Comparison of ENCODE assay signal across 6 cellular contexts in the genomic region with DNA sequence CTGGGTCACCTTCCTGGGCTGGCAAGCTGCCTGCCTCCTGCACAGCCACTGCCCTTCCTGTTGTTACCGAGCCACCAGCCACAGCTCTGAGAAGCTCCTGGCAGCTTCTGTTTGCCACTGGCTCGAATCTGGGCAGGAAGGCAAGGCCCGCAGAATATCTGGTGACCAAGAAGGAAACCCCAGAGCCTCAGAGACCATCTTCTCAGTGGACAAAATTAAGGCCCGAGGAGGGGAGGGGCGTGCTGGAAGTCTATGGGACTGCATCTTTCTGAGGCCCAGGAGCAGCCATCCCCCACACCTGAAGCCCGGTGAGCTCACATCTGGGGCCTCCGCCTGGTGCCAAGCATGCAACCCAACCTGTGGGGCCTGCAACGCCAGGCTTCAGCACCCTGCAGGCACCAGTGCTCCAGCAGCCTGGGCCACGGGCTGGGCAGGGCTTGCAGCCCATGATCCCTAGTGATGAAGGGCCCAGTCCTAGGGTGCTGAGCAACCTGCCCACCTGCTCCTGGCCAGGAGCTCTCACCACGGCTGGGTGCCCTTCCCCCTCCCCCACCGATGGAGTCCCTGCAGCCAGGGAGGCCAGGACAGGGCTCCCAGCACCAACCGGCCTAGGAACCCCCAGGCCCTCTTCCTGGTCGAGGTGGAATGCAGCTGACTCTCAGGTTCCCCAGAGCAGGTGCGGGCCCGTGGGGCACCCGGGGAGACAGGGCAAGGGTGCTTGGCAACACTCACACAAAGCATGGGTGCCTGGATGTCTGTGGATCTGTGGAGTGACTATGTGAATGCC. TPM values are rescaled to one million over a fixed set of nuclear protein-coding genes. Genes with fewer than 3 reads are reported as not detected.
DNase-seq lines count a peak whose midpoint lies in the region; ATAC-seq and TF ChIP-seq lines count a peak whose summit lies in the region.

No MANE protein-coding gene starts in this region.

- H3K9ac ChIP-seq in mesenchymal stem cell (ENCODE audit: low read length), result peak overlapping the region; percentile 93

- H2BK5ac ChIP-seq in mesenchymal stem cell (ENCODE audit: low read depth, low read length, poor library complexity, severe bottlenecking), result no peak overlapping the region

- peak overlapping the region; percentile 75 to 86 for H3K18ac ChIP-seq in mesenchymal stem cell (ENCODE audit: low read depth in 1 of 2, low read length in 2 of 2)

- peak overlapping the region; percentile 84 for H3K4me3 Mint-ChIP-seq in Calu3 (ENCODE audit: low read depth, unreplicated experiment)
- peak overlapping the region; percentile 69 for H3K4me3 Mint-ChIP-seq in activated T-helper 17 cell treated with anti-CD3 and anti-CD28 coated beads, Interleukin-2, amount 50 U/mL, for 72 hours

- H3K4me3 ChIP-seq in mesenchymal stem cell (ENCODE audit: insufficient read depth in 1 of 2, low read depth in 1 of 2, low read length in 2 of 2), result peak overlapping the region; percentile 84 to 88

- DNase-seq in Calu3 (no peak), mesenchymal stem cell (peak; percentile 17), MV-4-11 (lab: John Stamatoyannopoulos, UW) (no peak)
- DNase-seq in stimulated activated CD4-positive, alpha-beta T cell treated with anti-CD3 and anti-CD28 coated beads, Interleukin-4, amount 100 ng/mL, for 1 hour, result no peak

- no TSS peak for BruUV-seq in Calu3 (replicated peaks; lab: Mats Ljungman, UMichigan)

- no peak overlapping the region for H3K14ac ChIP-seq in mesenchymal stem cell (ENCODE audit: low read length in 2 of 2)

- H3K27ac Mint-ChIP-seq in Calu3 (ENCODE audit: unreplicated experiment), result peak overlapping the region; percentile 42
- peak overlapping the region; percentile 59 for H3K27ac Mint-ChIP-seq in activated T-helper 17 cell treated with anti-CD3 and anti-CD28 coated beads, Interleukin-2, amount 50 U/mL, for 72 hours

- peaks cover 13% of the 10 kb centered on the region for H3K79me1 ChIP-seq in mesenchymal stem cell (replicated peaks; ENCODE audit: low read length, poor library complexity, severe bottlenecking)

- H3K27me3 ChIP-seq in mesenchymal stem cell (ENCODE audit: control insufficient read depth in 1 of 2, insufficient read depth in 1 of 2, low read length in 2 of 2), result no peaks in the 10 kb centered on the region

- H3K9me3 ChIP-seq in mesenchymal stem cell (ENCODE audit: control insufficient read depth, low read length), result no peaks in the 10 kb centered on the region

- H3K27me3 Mint-ChIP-seq in Calu3 (ENCODE audit: unreplicated experiment), result no peaks in the 10 kb centered on the region
- H3K27me3 Mint-ChIP-seq in activated T-helper 17 cell treated with anti-CD3 and anti-CD28 coated beads, Interleukin-2, amount 50 U/mL, for 72 hours, result no peaks in the 10 kb centered on the region

- no peak for TF ChIP-seq CTCF in Calu3 (IDR thresholded peaks at IDR 0.05; ENCODE audit: unreplicated experiment)

- H3K23ac ChIP-seq in mesenchymal stem cell (ENCODE audit: low read length in 2 of 2), result peak overlapping the region in 1 of 2 experiments; percentile 46

- H4K91ac ChIP-seq in mesenchymal stem cell (ENCODE audit: low read length), result peak overlapping the region; percentile 83

- no peak overlapping the region for H2AFZ ChIP-seq in mesenchymal stem cell (ENCODE audit: low read depth, low read length)

- WGBS in mesenchymal stem cell, result 79% methylated on average over 16 of the region's 16 CpGs

- H3K4me2 ChIP-seq in mesenchymal stem cell (ENCODE audit: low read length, poor library complexity, severe bottlenecking), result peak overlapping the region; percentile 81

- H3K36me3 ChIP-seq in mesenchymal stem cell (ENCODE audit: control insufficient read depth in 1 of 2, insufficient read depth in 2 of 2, low read depth in 1 of 2, low read length in 2 of 2), result peaks cover 12 to 69% of the 10 kb centered on the region in 2 experiments

- H2AK5ac ChIP-seq in mesenchymal stem cell (ENCODE audit: low read length, severe bottlenecking), result no peak overlapping the region

- H3K4ac ChIP-seq in mesenchymal stem cell (ENCODE audit: low read depth in 1 of 2, low read length in 2 of 2), result peak overlapping the region; percentile 60 to 75

- peaks cover 58% of the 10 kb centered on the region for H3K4me1 ChIP-seq in mesenchymal stem cell (ENCODE audit: control insufficient read depth, insufficient read depth, low read depth, low read length)

- no peak overlapping the region for H2BK15ac ChIP-seq in mesenchymal stem cell (ENCODE audit: low read depth, poor library complexity, severe bottlenecking)

- intact Hi-C loops in Calu3 (cut with micrococcal nuclease; ENCODE audit: unreplicated experiment), result no loop called here

- peaks cover 81% of the 10 kb centered on the region for H3K36me3 Mint-ChIP-seq in Calu3 (ENCODE audit: insufficient read depth, unreplicated experiment)
- peaks cover 6% of the 10 kb centered on the region for H3K36me3 Mint-ChIP-seq in activated T-helper 17 cell treated with anti-CD3 and anti-CD28 coated beads, Interleukin-2, amount 50 U/mL, for 72 hours (ENCODE audit: low read depth)

- peak overlapping the region; percentile 27 for H3K27ac ChIP-seq in mesenchymal stem cell (ENCODE audit: low read length, poor library complexity, severe bottlenecking)

- no peak overlapping the region for H2BK120ac ChIP-seq in mesenchymal stem cell (ENCODE audit: low read depth, low read length)

- CTCF ChIA-PET in Calu3 (lab: Charles Lee), result no interaction called here

- H3K4me1 Mint-ChIP-seq in Calu3 (ENCODE audit: low read depth, unreplicated experiment), result peaks cover 19% of the 10 kb centered on the region
- H3K4me1 Mint-ChIP-seq in activated T-helper 17 cell treated with anti-CD3 and anti-CD28 coated beads, Interleukin-2, amount 50 U/mL, for 72 hours, result peaks cover 13% of the 10 kb centered on the region

- no peaks in the 10 kb centered on the region for H3K9me3 Mint-ChIP-seq in Calu3 (ENCODE audit: low read depth, unreplicated experiment)
- no peaks in the 10 kb centered on the region for H3K9me3 Mint-ChIP-seq in activated T-helper 17 cell treated with anti-CD3 and anti-CD28 coated beads, Interleukin-2, amount 50 U/mL, for 72 hours

- ATAC-seq in activated T-helper 17 cell treated with anti-CD3 and anti-CD28 coated beads, Interleukin-2, amount 50 U/mL, for 72 hours (replicated peaks), result no peak
- ATAC-seq in GM21825 (IDR thresholded peaks at IDR 0.05; ENCODE audit: unreplicated experiment), result no peak

- peak overlapping the region in 1 of 2 experiments; percentile 29 for H2BK12ac ChIP-seq in mesenchymal stem cell (ENCODE audit: low read length in 2 of 2)

- H4K8ac ChIP-seq in mesenchymal stem cell (ENCODE audit: low read length), result peak overlapping the region; percentile 92

RNA-seq across cellular contexts. Expression of a gene that starts 0.9 kb away (rescaled TPM):
- total RNA-seq in Calu3 (2022), result 20.1 and 23.7 TPM in 2 replicates
- total RNA-seq in activated T-helper 17 cell treated with anti-CD3 and anti-CD28 coated beads, Interleukin-2, amount 50 U/mL, for 72 hours, result 10 to 100 TPM; 16.8 to 22.3 TPM
- polyA plus RNA-seq in mesenchymal stem cell (2013, experiment 1 of 2), result 17.8 TPM
- polyA plus RNA-seq in mesenchymal stem cell (2013, experiment 2 of 2), result 17.7 TPM

RNA-seq across cellular contexts. Expression of a gene that starts 1.0 kb away (rescaled TPM):
- total RNA-seq in Calu3 (2022), result 110 and 117 TPM in 2 replicates
- 100 to 1,000 TPM; 122 to 125 TPM for total RNA-seq in activated T-helper 17 cell treated with anti-CD3 and anti-CD28 coated beads, Interleukin-2, amount 50 U/mL, for 72 hours
- 57.1 TPM for polyA plus RNA-seq in mesenchymal stem cell (2013, experiment 1 of 2)
- polyA plus RNA-seq in mesenchymal stem cell (2013, experiment 2 of 2), result 55.5 TPM

RNA-seq across cellular contexts. Expression of a gene that starts 5.6 kb away (rescaled TPM):
- 0.24 and 0.42 TPM in 2 replicates for total RNA-seq in Calu3 (2022)
- total RNA-seq in activated T-helper 17 cell treated with anti-CD3 and anti-CD28 coated beads, Interleukin-2, amount 50 U/mL, for 72 hours, result 1 to 10 TPM in 1 of 2 donors, under 1 TPM in 1; 0.71 to 1.1 TPM
- 0.04 TPM for polyA plus RNA-seq in mesenchymal stem cell (2013, experiment 1 of 2)
- 0.04 TPM for polyA plus RNA-seq in mesenchymal stem cell (2013, experiment 2 of 2)

RNA-seq across cellular contexts. Expression of a gene that starts 17.1 kb away (rescaled TPM):
- total RNA-seq in Calu3 (2022), result 22.7 and 24.7 TPM in 2 replicates
- 10 to 100 TPM; 15.9 to 24.0 TPM for total RNA-seq in activated T-helper 17 cell treated with anti-CD3 and anti-CD28 coated beads, Interleukin-2, amount 50 U/mL, for 72 hours
- polyA plus RNA-seq in mesenchymal stem cell (2013, experiment 1 of 2), result 17.7 TPM
- polyA plus RNA-seq in mesenchymal stem cell (2013, experiment 2 of 2), result 18.3 TPM

RNA-seq across cellular contexts. Expression of a gene that starts 17.8 kb away (rescaled TPM):
- 41.1 and 48.3 TPM in 2 replicates for total RNA-seq in Calu3 (2022)
- 10 to 100 TPM; 41.4 to 43.3 TPM for total RNA-seq in activated T-helper 17 cell treated with anti-CD3 and anti-CD28 coated beads, Interleukin-2, amount 50 U/mL, for 72 hours
- polyA plus RNA-seq in mesenchymal stem cell (2013, experiment 1 of 2), result 28.9 TPM
- polyA plus RNA-seq in mesenchymal stem cell (2013, experiment 2 of 2), result 27.2 TPM
